16 cellular contexts compared by ENCODE assay signal in genomic region chr1:67407498-67407897, GRCh38. TPM values are rescaled to one million over a fixed set of nuclear protein-coding genes. Genes with fewer than 3 reads are reported as not detected.
DNase-seq lines count a peak whose midpoint lies in the region; ATAC-seq and TF ChIP-seq lines count a peak whose summit lies in the region.
"Had no signal": no experiment of that assay in that cellular context is flagged by ENCODE, and none has a peak within 500 bp of the region (broad histone marks: within the 10 kb centered on the region; RNA-seq: fewer than 3 reads in every experiment).

No MANE protein-coding gene starts in this region.

- WGBS in sigmoid colon, 2 donors: 80 to 83% methylated on average over 5 of the region's 5 CpGs

- intact Hi-C loops in CD4-positive, alpha-beta T cell (cut with DNase I, micrococcal nuclease): no loop called here
- intact Hi-C loops in activated CD4-positive, alpha-beta memory T cell treated with anti-CD3 and anti-CD28 coated beads for 36 hours (cut with micrococcal nuclease): loop anchor here (10.0 kb wide), 1 partner anchor 173 kb away; no protein-coding TSS in a partner anchor
- intact Hi-C loops in sigmoid colon (cut with DNase I): no loop called here

- CTCF ChIA-PET in CD4-positive, alpha-beta T cell (lab: Charles Lee): interaction anchor here (0.6 kb wide), 1 partner anchor 206 kb away, joined by 3 read pairs; no protein-coding TSS in a partner anchor
- CTCF ChIA-PET in activated CD4-positive, alpha-beta memory T cell treated with anti-CD3 and anti-CD28 coated beads for 36 hours (lab: Charles Lee): no interaction called here

- H3K27ac Mint-ChIP-seq in CD4-positive, alpha-beta T cell: peak overlapping the region; percentile 25
- no peak overlapping the region for H3K27ac Mint-ChIP-seq in activated CD4-positive, alpha-beta memory T cell treated with anti-CD3 and anti-CD28 coated beads for 36 hours

- H3K4me3 Mint-ChIP-seq in CD4-positive, alpha-beta T cell: no peak overlapping the region
- H3K4me3 Mint-ChIP-seq in activated CD4-positive, alpha-beta memory T cell treated with anti-CD3 and anti-CD28 coated beads for 36 hours: no peak overlapping the region

- H3K4me3 ChIP-seq in SK-N-MC (no peak overlapping the region), fibroblast of villous mesenchyme (ENCODE audit: low read depth, low read length) (no peak overlapping the region), sigmoid colon (no peak overlapping the region)
- H3K4me3 ChIP-seq: Peyer's patch, SJSA1 had no signal

- no peak for TF ChIP-seq EP300 in sigmoid colon (IDR thresholded peaks at IDR 0.05)

- H3K27me3 Mint-ChIP-seq in CD4-positive, alpha-beta T cell: no peaks in the 10 kb centered on the region
- H3K27me3 Mint-ChIP-seq in activated CD4-positive, alpha-beta memory T cell treated with anti-CD3 and anti-CD28 coated beads for 36 hours: no peaks in the 10 kb centered on the region

- no peak overlapping the region for H3K9ac ChIP-seq in SK-N-MC (ENCODE audit: insufficient read length)

- H3K27ac ChIP-seq in CD4-positive, alpha-beta T cell (ENCODE audit: low read depth, low read length): no peak overlapping the region
- H3K27ac ChIP-seq in SK-N-MC: 0 out of 2 replicates have a peak overlapping the region, but pooled peaks have one; percentile 67
- H3K27ac ChIP-seq in sigmoid colon: peak overlapping the region in 1 of 4 donors; percentile 17
- H3K27ac ChIP-seq: C4-2B, Peyer's patch, SJSA1 had no signal

- H3K36me3 Mint-ChIP-seq in CD4-positive, alpha-beta T cell (ENCODE audit: low read depth): peaks cover 40% of the 10 kb centered on the region
- H3K36me3 Mint-ChIP-seq in activated CD4-positive, alpha-beta memory T cell treated with anti-CD3 and anti-CD28 coated beads for 36 hours: peaks cover 29% of the 10 kb centered on the region

- H3K9me3 ChIP-seq in CD4-positive, alpha-beta T cell (ENCODE audit: control insufficient read depth, low read length): no peaks in the 10 kb centered on the region
- H3K9me3 ChIP-seq in SK-N-MC (ENCODE audit: low read depth, low read length) (no peaks in the 10 kb centered on the region), sigmoid colon (no peaks in the 10 kb centered on the region)
- H3K9me3 ChIP-seq: Peyer's patch, SJSA1 had no signal

- no peaks in the 10 kb centered on the region for H3K27me3 ChIP-seq in CD4-positive, alpha-beta T cell (ENCODE audit: control insufficient read depth, insufficient read depth, low read length)
- no peaks in the 10 kb centered on the region for H3K27me3 ChIP-seq in sigmoid colon
- H3K27me3 ChIP-seq: Peyer's patch, SJSA1 had no signal

- no peak for TF ChIP-seq POLR2A in sigmoid colon (IDR thresholded peaks at IDR 0.05)

- H3K36me3 ChIP-seq in SK-N-MC (ENCODE audit: insufficient read depth, low read length): peaks cover 72% of the 10 kb centered on the region
- peaks cover 0 to 28% (median 12%) of the 10 kb centered on the region in 4 donors for H3K36me3 ChIP-seq in sigmoid colon

- POLR2A ChIA-PET in CD4-positive, alpha-beta T cell (lab: Charles Lee): interaction anchor here (1.7 kb wide), 1 partner anchor 21 kb away, joined by 6 read pairs; no protein-coding TSS in a partner anchor
- POLR2A ChIA-PET in activated CD4-positive, alpha-beta memory T cell treated with anti-CD3 and anti-CD28 coated beads for 36 hours (lab: Charles Lee): interaction anchor here (0.9 to 1.4 kb wide), 2 partner anchors 11 to 15 kb away, joined by 3 read pairs; no protein-coding TSS in a partner anchor

- no peak for ATAC-seq in CD4-positive, alpha-beta T cell (ENCODE audit: poor library complexity)

- H3K4me1 ChIP-seq in sigmoid colon: peaks cover 0 to 14% (median 0%) of the 10 kb centered on the region in 4 donors
- H3K4me1 ChIP-seq: Peyer's patch, SJSA1 had no signal

- no peak for TF ChIP-seq CTCF in CD4-positive, alpha-beta T cell (IDR thresholded peaks at IDR 0.05)
- TF ChIP-seq CTCF in fibroblast of villous mesenchyme (IDR thresholded peaks at IDR 0.05; ENCODE audit: insufficient read depth, low read depth, low read length): no peak
- TF ChIP-seq CTCF in sigmoid colon (IDR thresholded peaks at IDR 0.05): no peak

- H3K9me3 Mint-ChIP-seq in CD4-positive, alpha-beta T cell: no peaks in the 10 kb centered on the region
- H3K9me3 Mint-ChIP-seq in activated CD4-positive, alpha-beta memory T cell treated with anti-CD3 and anti-CD28 coated beads for 36 hours: no peaks in the 10 kb centered on the region

- no peak for DNase-seq in CD4-positive, alpha-beta T cell
- no peak for DNase-seq in SK-N-MC (ENCODE audit: low read depth, low spot score)
- peak; percentile 92 for DNase-seq in fibroblast of villous mesenchyme (ENCODE audit: low read depth)
- peak; percentile 9 for DNase-seq in non-pigmented ciliary epithelial cell (ENCODE audit: low read depth)
- no peak for DNase-seq in SIG-M5 (lab: John Stamatoyannopoulos, UW)
- no peak for DNase-seq in activated CD4-positive, alpha-beta memory T cell treated with anti-CD3 and anti-CD28 coated beads for 36 hours
- DNase-seq in sigmoid colon: no peak
- DNase-seq: COR-L47, DMS153, H7, NCI-H1436, NCI-H2029 treated with DMSO at 0.1 percent for 48 hours, NCI-H524, Peyer's patch had no signal

- peaks cover 20% of the 10 kb centered on the region for H3K4me1 Mint-ChIP-seq in CD4-positive, alpha-beta T cell (ENCODE audit: low read depth)
- H3K4me1 Mint-ChIP-seq in activated CD4-positive, alpha-beta memory T cell treated with anti-CD3 and anti-CD28 coated beads for 36 hours (ENCODE audit: low read depth): peaks cover 9% of the 10 kb centered on the region

RNA-seq across cellular contexts. Expression of gene SERBP1, which starts 22.7 kb away (rescaled TPM):
- total RNA-seq in CD4-positive, alpha-beta T cell: 100 to 1,000 TPM; 128 to 135 TPM
- total RNA-seq in fibroblast of villous mesenchyme (108 and 162 TPM in 2 replicates), sigmoid colon (100 to 1,000 TPM; 201 to 236 (median 225) TPM)
- 100 to 1,000 TPM; 388 to 398 TPM for total RNA-seq in activated CD4-positive, alpha-beta memory T cell treated with anti-CD3 and anti-CD28 coated beads for 36 hours
- polyA plus RNA-seq in sigmoid colon: 100 to 1,000 TPM; 112 to 178 (median 133) TPM

Comparison
In these comparisons a context has a peak if more than half of its experiments do, and no peak if none do; other contexts are left out.
1. DNase-seq: peak in fibroblast of villous mesenchyme (single experiment) and non-pigmented ciliary epithelial cell (single experiment); none in CD4-positive, alpha-beta T cell (0 of 10), SK-N-MC (single experiment), SIG-M5 (single experiment), activated CD4-positive, alpha-beta memory T cell treated with anti-CD3 and anti-CD28 coated beads for 36 hours (single experiment) and sigmoid colon (single experiment).